In genomic region chr5:133869675-133869978, GRCh38 we compare ENCODE assay signal across 9 cellular contexts.
DNase-seq lines count a peak whose midpoint lies in the region; ATAC-seq and TF ChIP-seq lines count a peak whose summit lies in the region.
"Had no signal": no experiment of that assay in that cellular context is flagged by ENCODE, and none has a peak within 500 bp of the region (broad histone marks: within the 10 kb centered on the region; RNA-seq: fewer than 3 reads in every experiment).

No MANE protein-coding gene starts in this region.

- H3K4me2 ChIP-seq in SK-N-SH: no peak overlapping the region

- H2AFZ ChIP-seq in SK-N-SH (ENCODE audit: low read depth): no peak overlapping the region

- H4K20me1 ChIP-seq in SK-N-SH (ENCODE audit: insufficient read depth): no peaks in the 10 kb centered on the region

- CTCF ChIA-PET in SK-N-SH (lab: Yijun Ruan, JAX): interaction anchor here (0.6 to 9.7 kb wide), 69 partner anchors 10 to 759 kb away, joined by 3 to 137 read pairs (median 5); partner anchors contain the start of gene FSTL4

- TF ChIP-seq RAD21 in SK-N-SH (IDR thresholded peaks at IDR 0.05; ENCODE audit: low read length): no peak

- H3K27me3 ChIP-seq in SK-N-SH (ENCODE audit: insufficient read depth) (peaks cover 10% of the 10 kb centered on the region; the same call in 1 of the 2 replicates), body of pancreas (no peaks in the 10 kb centered on the region), right lobe of liver (no peaks in the 10 kb centered on the region), thyroid gland (no peaks in the 10 kb centered on the region)
- H3K27me3 ChIP-seq: Peyer's patch had no signal

- no peaks in the 10 kb centered on the region for H3K79me2 ChIP-seq in SK-N-SH (ENCODE audit: insufficient read depth)

- TF ChIP-seq CTCF in SK-N-SH (IDR thresholded peaks at IDR 0.05) (no peak), body of pancreas (IDR thresholded peaks at IDR 0.05) (no peak), right lobe of liver (IDR thresholded peaks at IDR 0.05) (no peak), thyroid gland (IDR thresholded peaks at IDR 0.05) (no peak)

- H3K9me3 ChIP-seq in SK-N-SH (no peaks in the 10 kb centered on the region), body of pancreas (no peaks in the 10 kb centered on the region), right lobe of liver (no peaks in the 10 kb centered on the region), thyroid gland (no peaks in the 10 kb centered on the region)
- H3K9me3 ChIP-seq: Peyer's patch had no signal

- 76% methylated on average over 6 of the region's 6 CpGs for WGBS in SK-N-SH (ENCODE audit: low lambda C conversion rate)
- WGBS in body of pancreas, 2 donors: 21 to 24% methylated on average over 5 to 6 of the region's 6 CpGs
- WGBS in right lobe of liver (ENCODE audit: insufficient coverage, low coverage, low lambda C conversion rate, missing lambda C conversion rate): 29% methylated on average over 6 of the region's 6 CpGs
- WGBS in thyroid gland, 2 donors: 29 to 32% methylated on average over 6 of the region's 6 CpGs

- H3K9me2 ChIP-seq in SK-N-SH: no peaks in the 10 kb centered on the region

- H3F3A ChIP-seq in SK-N-SH (replicated peaks; ENCODE audit: insufficient read depth): no peaks in the 10 kb centered on the region

- H3K4me1 ChIP-seq in SK-N-SH (ENCODE audit: control insufficient read depth in 1 of 2, insufficient read depth in 2 of 2, low read depth in 1 of 2, low read length in 1 of 2) (peaks cover 16 to 26% of the 10 kb centered on the region in 2 experiments; a peak in 3 of 4 replicates), body of pancreas (no peaks in the 10 kb centered on the region), right lobe of liver (peaks cover 0 to 13% (median 4%) of the 10 kb centered on the region in 4 donors), thyroid gland (no peaks in the 10 kb centered on the region)
- H3K4me1 ChIP-seq: Peyer's patch had no signal

- H3K4me3 ChIP-seq in SK-N-SH (ENCODE audit: low read depth in 2 of 2, low read length in 1 of 2) (no peak overlapping the region), body of pancreas (no peak overlapping the region), right lobe of liver (no peak overlapping the region), thyroid gland (replicated peaks in 1 of 3) (no peak overlapping the region)
- H3K4me3 ChIP-seq: Peyer's patch had no signal

- H3K36me3 ChIP-seq in SK-N-SH (replicated peaks in 1 of 2; ENCODE audit: control insufficient read depth in 1 of 2, insufficient read depth in 2 of 2, low read length in 1 of 2): no peaks in the 10 kb centered on the region
- no peaks in the 10 kb centered on the region for H3K36me3 ChIP-seq in body of pancreas (replicated peaks in 1 of 2; ENCODE audit: insufficient read depth in 1 of 2, low read depth in 2 of 2)
- no peaks in the 10 kb centered on the region for H3K36me3 ChIP-seq in right lobe of liver
- H3K36me3 ChIP-seq in thyroid gland: no peaks in the 10 kb centered on the region
- H3K36me3 ChIP-seq: Peyer's patch had no signal

- DNase-seq in SK-N-SH (peak; percentile 46), body of pancreas (peak; percentile 17 to 41 (median 29)), right lobe of liver (peak; percentile 77 to 86 (median 83)), thyroid gland (peak; percentile 4 to 8), GDM1 (lab: John Stamatoyannopoulos, UW) (no peak), kidney tubule cell (ENCODE audit: low spot score) (no peak)
- DNase-seq in stimulated activated CD4-positive, alpha-beta T cell treated with anti-CD3 and anti-CD28 coated beads, Interleukin-2, amount 100 ng/mL, for 24 hours: no peak

- POLR2A ChIA-PET in SK-N-SH (lab: Yijun Ruan, JAX): interaction anchor here (0.9 to 1.2 kb wide), 2 partner anchors 156 to 160 kb away, joined by 3 to 4 read pairs; no protein-coding TSS in a partner anchor

- H3K9ac ChIP-seq in SK-N-SH: no peak overlapping the region

- no peak for TF ChIP-seq POLR2A in body of pancreas (IDR thresholded peaks at IDR 0.05)
- TF ChIP-seq POLR2A in right lobe of liver (IDR thresholded peaks at IDR 0.05): no peak
- TF ChIP-seq POLR2A in thyroid gland (IDR thresholded peaks at IDR 0.05): no peak

- no peak for TF ChIP-seq EP300 in SK-N-SH (IDR thresholded peaks at IDR 0.05; ENCODE audit: borderline replicate concordance in 1 of 2, low read depth in 1 of 2, low read length in 1 of 2)

- ATAC-seq in SK-N-SH treated with all-trans-retinoic acid at 6 μM for 48 hours (no peak), body of pancreas (peak; percentile 17), right lobe of liver (peak; percentile 82 to 95 (median 92))

- intact Hi-C loops in body of pancreas (cut with DNase I): loop anchor here (10.0 kb wide), 2 partner anchors 445 to 755 kb away; no protein-coding TSS in a partner anchor
- intact Hi-C loops in right lobe of liver (cut with DNase I): no loop called here
- intact Hi-C loops in thyroid gland (cut with DNase I): loop anchor here (5.0 to 10.0 kb wide), 3 partner anchors 105 to 755 kb away; no protein-coding TSS in a partner anchor

- H3K27ac ChIP-seq in SK-N-SH (ENCODE audit: low read depth in 2 of 2, low read length in 1 of 2): no peak overlapping the region
- no peak overlapping the region for H3K27ac ChIP-seq in body of pancreas
- no peak overlapping the region for H3K27ac ChIP-seq in right lobe of liver
- H3K27ac ChIP-seq in thyroid gland: peak overlapping the region in 1 of 3 donors; percentile 4
- H3K27ac ChIP-seq: Peyer's patch had no signal

TF ChIP-seq in SK-N-SH, 30 proteins besides CTCF, POLR2A, EP300 and RAD21:
- no peak for TF ChIP-seq IRF3 (IDR thresholded peaks at IDR 0.05; ENCODE audit: low read depth, low read length)

TF ChIP-seq in SK-N-SH treated with all-trans-retinoic acid at 6 μM for 48 hours, 23 proteins besides CTCF, POLR2A, EP300 and RAD21:
- TF ChIP-seq ZNF70 (CRISPR knock-in tag; IDR thresholded peaks at IDR 0.05) (no peak), SNAI2 (CRISPR knock-in tag; IDR thresholded peaks at IDR 0.05) (no peak), TSHZ2 (CRISPR knock-in tag; IDR thresholded peaks at IDR 0.05) (no peak), ZFP30 (CRISPR knock-in tag; IDR thresholded peaks at IDR 0.05) (no peak), ISL1 (CRISPR knock-in tag; IDR thresholded peaks at IDR 0.05) (no peak), POU6F1 (CRISPR knock-in tag; IDR thresholded peaks at IDR 0.05; ENCODE audit: borderline replicate concordance, low read depth) (no peak), TOX (CRISPR knock-in tag; IDR thresholded peaks at IDR 0.05; ENCODE audit: borderline replicate concordance) (no peak), CREB5 (CRISPR knock-in tag; IDR thresholded peaks at IDR 0.05; ENCODE audit: low read depth) (no peak), CSDC2 (CRISPR knock-in tag; IDR thresholded peaks at IDR 0.05) (no peak), ZC3H10 (CRISPR knock-in tag; IDR thresholded peaks at IDR 0.05) (no peak), TCF4 (CRISPR knock-in tag; IDR thresholded peaks at IDR 0.05; ENCODE audit: borderline replicate concordance) (no peak)

Comparison
In these comparisons a context has a peak if more than half of its experiments do, and no peak if none do; other contexts are left out.
1. DNase-seq: peak in SK-N-SH (single experiment), body of pancreas (4 of 4), right lobe of liver (3 of 3) and thyroid gland (2 of 2); none in stimulated activated CD4-positive, alpha-beta T cell treated with anti-CD3 and anti-CD28 coated beads, Interleukin-2, amount 100 ng/mL, for 24 hours (0 of 2), GDM1 (single experiment) and kidney tubule cell (single experiment).
2. intact Hi-C loops: an anchor here in body of pancreas (10.0 kb wide) and thyroid gland (5.0 to 10.0 kb wide); none called in right lobe of liver.